ENCODE assay signal across 15 cellular contexts in the genomic region with DNA sequence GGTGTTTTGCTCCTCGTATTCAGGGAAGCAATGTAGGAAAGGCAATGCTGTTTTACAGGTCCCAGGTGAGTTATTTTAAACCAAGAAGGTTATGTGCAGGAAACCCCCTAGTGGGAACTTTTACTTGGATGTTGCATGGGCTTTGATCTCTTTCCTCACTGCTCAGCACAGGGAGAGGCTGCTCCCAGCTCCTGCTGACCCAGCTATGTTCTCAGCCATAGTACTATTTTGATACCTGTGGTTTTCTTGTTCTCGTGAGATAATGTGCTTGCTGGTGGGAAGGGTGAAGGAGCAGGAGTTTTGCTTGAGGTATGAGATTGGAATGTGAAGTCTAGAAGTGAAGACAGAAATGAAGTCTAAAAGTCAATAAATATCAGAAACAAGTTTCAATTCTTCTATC.
"Had no signal": no experiment of that assay in that cellular context is flagged by ENCODE, and none has a peak within 500 bp of the region (broad histone marks: within the 10 kb centered on the region; RNA-seq: fewer than 3 reads in every experiment).

No MANE protein-coding gene starts in this region.

- H3K4me1 ChIP-seq: adrenal gland, esophagus muscularis mucosa, psoas muscle, thyroid gland had no signal

- ATAC-seq: natural killer cell, psoas muscle, T-helper 17 cell had no signal

- DNase-seq: activated CD4-positive, alpha-beta T cell treated with anti-CD3 and anti-CD28 coated beads, Interleukin-2, amount 50 U/mL, for 1 hour; activated CD4-positive, CD25-positive, alpha-beta regulatory T cell; activated naive CD4-positive, alpha-beta T cell treated with anti-CD3 and anti-CD28 coated beads, Interleukin-2, amount 50 U/mL, for 16 hours; activated T-cell treated with anti-CD3 and anti-CD28 coated beads for 4 hours; adrenal gland; left cardiac atrium; natural killer cell; occipital lobe; psoas muscle; stimulated activated CD4-positive, alpha-beta T cell treated with anti-CD3 and anti-CD28 coated beads, Interleukin-15, amount 100 ng/mL, for 24 hours; T-helper 17 cell; thyroid gland had no signal

- H3K4me3 ChIP-seq: adrenal gland, lung, psoas muscle, thyroid gland, vagina had no signal

- H3K36me3 ChIP-seq: adrenal gland, esophagus muscularis mucosa, thyroid gland, vagina had no signal

- H3K9me3 ChIP-seq: adrenal gland, esophagus muscularis mucosa, psoas muscle, thyroid gland, vagina had no signal

- H3K27me3 ChIP-seq: adrenal gland, esophagus muscularis mucosa, thyroid gland, vagina had no signal

- H3K27ac ChIP-seq: adrenal gland, esophagus muscularis mucosa, psoas muscle, thyroid gland, vagina had no signal
